In the genomic region with DNA sequence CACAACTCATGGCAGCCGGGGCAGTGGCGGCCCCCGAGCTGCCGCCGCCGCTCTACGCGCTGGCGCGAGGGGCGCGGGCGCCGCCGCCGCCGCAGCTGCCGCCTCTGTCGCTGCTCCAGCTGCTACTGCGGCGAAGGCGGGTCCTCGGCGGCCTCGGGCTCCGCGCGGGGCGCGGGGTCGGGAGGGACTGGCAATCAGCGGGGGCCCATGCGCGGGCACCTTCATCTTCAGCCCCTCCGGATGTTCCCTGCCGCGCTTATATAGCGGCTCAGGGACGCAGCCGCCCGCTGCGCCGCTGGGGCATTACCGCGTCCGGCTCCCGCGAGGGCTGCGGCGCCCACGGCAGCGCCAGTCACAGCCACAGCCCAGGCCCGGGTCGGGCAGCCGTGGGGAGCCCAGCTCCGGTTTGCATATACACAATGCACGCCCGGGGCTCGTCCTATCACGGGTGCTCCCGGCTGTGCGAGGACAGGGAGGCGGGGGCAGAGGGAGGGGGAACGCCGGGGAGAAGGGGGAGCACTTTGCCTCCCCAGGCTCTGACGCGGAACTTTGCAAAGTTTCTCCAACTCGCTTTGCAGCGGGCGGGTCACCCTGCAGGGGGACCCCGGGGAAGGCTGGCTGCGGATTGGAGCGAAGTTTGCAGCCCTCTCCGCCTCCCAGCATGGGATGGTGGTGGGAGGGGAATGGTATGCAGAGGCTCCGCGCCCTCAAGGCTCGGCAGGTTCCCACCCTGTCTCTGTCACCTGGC, we compare ENCODE assay signal across 8 cellular contexts. TPM values are rescaled to one million over a fixed set of nuclear protein-coding genes. Genes with fewer than 3 reads are reported as not detected.
DNase-seq lines count a peak whose midpoint lies in the region; ATAC-seq, FAIRE-seq and TF ChIP-seq lines count a peak whose summit lies in the region.

Gene VGLL3, minus strand, starts transcription at position 416 of the 748 bp plus-strand sequence. Its CDS starts 406 bp downstream, at position 10.

- RAD21 ChIA-PET in GM12878 (lab: Charles Lee; ENCODE audit: unreplicated experiment): no interaction called here

- peaks cover 25% of the 10 kb centered on the region for H3K27me3 Mint-ChIP-seq in activated CD8-positive, alpha-beta memory T cell treated with anti-CD3 and anti-CD28 coated beads, Interleukin-2, amount 10 ng/mL, durations not matched to agents 7 days and 5 days
- peaks cover 28% of the 10 kb centered on the region for H3K27me3 Mint-ChIP-seq in CD8-positive, alpha-beta T cell (ENCODE audit: low read depth)

- no peak within 1 kb of the TSS for H3K4me3 Mint-ChIP-seq in activated CD8-positive, alpha-beta memory T cell treated with anti-CD3 and anti-CD28 coated beads, Interleukin-2, amount 10 ng/mL, durations not matched to agents 7 days and 5 days
- no peak within 1 kb of the TSS for H3K4me3 Mint-ChIP-seq in CD8-positive, alpha-beta T cell

- no peak for FAIRE-seq in GM12878 (lab: Jason Lieb, UNC)

- peak within 1 kb of the TSS; percentile 17; the same call in 1 of the 2 replicates for H3K4me2 ChIP-seq in GM12878 (ENCODE audit: control insufficient read depth, insufficient read depth)

- H3K27me3 ChIP-seq in GM12878 (replicated peaks in 1 of 2; ENCODE audit: control insufficient read depth in 2 of 2, insufficient read depth in 2 of 2, low read length in 1 of 2) (peaks cover 2 to 6% of the 10 kb centered on the region in 2 experiments; a peak in 3 of 4 replicates), iPS-15b (ENCODE audit: control insufficient read depth, insufficient read depth, low read length) (peaks cover 22% of the 10 kb centered on the region), gastrocnemius medialis (peaks cover 16 to 30% (median 28%) of the 10 kb centered on the region in 3 donors)
- H3K27me3 ChIP-seq in CD8-positive, alpha-beta T cell (ENCODE audit: insufficient read depth, low read length): no peaks in the 10 kb centered on the region

- H3K9me3 Mint-ChIP-seq in activated CD8-positive, alpha-beta memory T cell treated with anti-CD3 and anti-CD28 coated beads, Interleukin-2, amount 10 ng/mL, durations not matched to agents 7 days and 5 days (ENCODE audit: low read depth): no peaks in the 10 kb centered on the region
- no peaks in the 10 kb centered on the region for H3K9me3 Mint-ChIP-seq in CD8-positive, alpha-beta T cell

- peak; percentile 57 for ATAC-seq in activated CD8-positive, alpha-beta memory T cell treated with anti-CD3 and anti-CD28 coated beads, Interleukin-2, amount 10 ng/mL, durations not matched to agents 7 days and 5 days
- ATAC-seq in GM12878: peak; percentile 25; the same call in 2 of the 3 replicates
- ATAC-seq in gastrocnemius medialis: peak; percentile 55 to 63
- ATAC-seq in CD8-positive, alpha-beta T cell: no peak
- no peak for ATAC-seq in GM21619 (IDR thresholded peaks at IDR 0.05; ENCODE audit: unreplicated experiment)

- peaks cover 1% of the 10 kb centered on the region for H3K4me1 Mint-ChIP-seq in activated CD8-positive, alpha-beta memory T cell treated with anti-CD3 and anti-CD28 coated beads, Interleukin-2, amount 10 ng/mL, durations not matched to agents 7 days and 5 days
- H3K4me1 Mint-ChIP-seq in CD8-positive, alpha-beta T cell (ENCODE audit: low read depth): peaks cover 3% of the 10 kb centered on the region

- H3K4me3 ChIP-seq in LNCaP clone FGC (ENCODE audit: low read depth, low read length): peak within 1 kb of the TSS; percentile 44
- H3K4me3 ChIP-seq in GM12878: no peak within 1 kb of the TSS
- H3K4me3 ChIP-seq in iPS-15b (ENCODE audit: low read depth, low read length): peak within 1 kb of the TSS; percentile 85
- peak within 1 kb of the TSS; percentile 49 to 69 (median 64) for H3K4me3 ChIP-seq in gastrocnemius medialis
- H3K4me3 ChIP-seq in CD8-positive, alpha-beta T cell (ENCODE audit: low read depth, low read length): no peak within 1 kb of the TSS

- DNase-seq in activated CD8-positive, alpha-beta memory T cell treated with anti-CD3 and anti-CD28 coated beads, Interleukin-2, amount 10 ng/mL, durations not matched to agents 7 days and 5 days: no peak
- DNase-seq in activated CD8-positive, alpha-beta memory T cell treated with anti-CD3 and anti-CD28 coated beads for 24 hours: no peak
- no peak for DNase-seq in LNCaP clone FGC (ENCODE audit: low read depth)
- DNase-seq in GM12878 (ENCODE audit: low read depth, low spot score): no peak
- peak; percentile 41 to 52 for DNase-seq in gastrocnemius medialis
- DNase-seq in CD8-positive, alpha-beta T cell: no peak

- TF ChIP-seq EP300 in GM12878 (IDR thresholded peaks at IDR 0.05; ENCODE audit: borderline replicate concordance in 1 of 2, control insufficient read depth in 1 of 2, low read depth in 2 of 2, low read length in 2 of 2): no peak

- H3K79me2 ChIP-seq in GM12878 (ENCODE audit: control insufficient read depth, insufficient read depth, low read length): no peaks in the 10 kb centered on the region

- TF ChIP-seq POLR2A in GM12878 (IDR thresholded peaks at IDR 0.05; ENCODE audit: low read depth, low read length) (no peak), gastrocnemius medialis (IDR thresholded peaks at IDR 0.05) (peak; percentile 29 to 62)

- 11% methylated on average over 32 of the region's 77 CpGs for WGBS in GM12878 (ENCODE audit: insufficient coverage, insufficient replicate concordance, low lambda C conversion rate, missing lambda C conversion rate)

- TF ChIP-seq CTCF in LNCaP clone FGC (IDR thresholded peaks at IDR 0.05; ENCODE audit: control insufficient read depth, extremely low read depth, insufficient read depth) (no peak), GM12878 (IDR thresholded peaks at IDR 0.05 in 2 of 3, conservative IDR thresholded peaks at IDR 0.05 in 1 of 3; ENCODE audit: control insufficient read depth in 2 of 3, extremely low read depth in 1 of 3, insufficient read depth in 1 of 3, low read depth in 3 of 3, low read length in 3 of 3) (no peak), gastrocnemius medialis (IDR thresholded peaks at IDR 0.05 in 4 of 5, conservative IDR thresholded peaks at IDR 0.05 in 1 of 5) (no peak)
- no peak for TF ChIP-seq CTCF in CD8-positive, alpha-beta T cell (IDR thresholded peaks at IDR 0.05)

- in situ Hi-C loops in GM12878 (cut with MboI): no loop called here
- in situ Hi-C loops in gastrocnemius medialis (cut with MboI; ENCODE audit: low sequenced_read_pairs in 4 of 4): loop anchor here in 1 of 4 donors (25.0 kb wide), 1 partner anchor 1071 kb away; the partner anchor contains the start of genes CGGBP1 and ZNF654

- no peak for TF ChIP-seq RAD21 in GM12878 (IDR thresholded peaks at IDR 0.05; ENCODE audit: insufficient read depth, low read depth, low read length)

- H3K4me1 ChIP-seq in GM12878 (ENCODE audit: control insufficient read depth, insufficient read depth, low read length) (no peaks in the 10 kb centered on the region), iPS-15b (ENCODE audit: control insufficient read depth, insufficient read depth, low read length) (peaks cover 2% of the 10 kb centered on the region), gastrocnemius medialis (peaks cover 0 to 4% of the 10 kb centered on the region in 2 donors)
- no peaks in the 10 kb centered on the region for H3K4me1 ChIP-seq in CD8-positive, alpha-beta T cell (ENCODE audit: insufficient read depth, low read length)

- H3K27ac Mint-ChIP-seq in activated CD8-positive, alpha-beta memory T cell treated with anti-CD3 and anti-CD28 coated beads, Interleukin-2, amount 10 ng/mL, durations not matched to agents 7 days and 5 days: no peak within 1 kb of the TSS
- no peak within 1 kb of the TSS for H3K27ac Mint-ChIP-seq in CD8-positive, alpha-beta T cell

- H2AFZ ChIP-seq in GM12878 (ENCODE audit: control insufficient read depth, low read depth, low read length): no peak within 1 kb of the TSS

- CTCF ChIA-PET in activated CD8-positive, alpha-beta memory T cell treated with anti-CD3 and anti-CD28 coated beads, Interleukin-2, amount 10 ng/mL, durations not matched to agents 7 days and 5 days (lab: Charles Lee): no interaction called here
- CTCF ChIA-PET in GM12878 (lab: Yijun Ruan, JAX): no interaction called here
- CTCF ChIA-PET in CD8-positive, alpha-beta T cell (lab: Charles Lee): no interaction called here

- SMC1A ChIA-PET in GM12878 (lab: Charles Lee; ENCODE audit: uncharacterized antibody, unreplicated experiment): interaction anchor here (1.2 kb wide), 1 partner anchor 24 kb away, joined by 3 read pairs; no protein-coding TSS in a partner anchor

- H3K36me3 ChIP-seq in GM12878 (ENCODE audit: control insufficient read depth in 2 of 2, insufficient read depth in 2 of 2, low read length in 1 of 2) (no peaks in the 10 kb centered on the region), iPS-15b (ENCODE audit: control insufficient read depth, insufficient read depth, low read length) (no peaks in the 10 kb centered on the region), gastrocnemius medialis (no peaks in the 10 kb centered on the region)
- H3K36me3 ChIP-seq in CD8-positive, alpha-beta T cell (ENCODE audit: insufficient read depth, low read length): no peaks in the 10 kb centered on the region

- H3K36me3 Mint-ChIP-seq in activated CD8-positive, alpha-beta memory T cell treated with anti-CD3 and anti-CD28 coated beads, Interleukin-2, amount 10 ng/mL, durations not matched to agents 7 days and 5 days: no peaks in the 10 kb centered on the region
- no peaks in the 10 kb centered on the region for H3K36me3 Mint-ChIP-seq in CD8-positive, alpha-beta T cell

- H3K27ac ChIP-seq in GM12878 (ENCODE audit: control insufficient read depth, insufficient read depth) (no peak within 1 kb of the TSS), gastrocnemius medialis (peak within 1 kb of the TSS; percentile 59 to 81 (median 70))
- no peak within 1 kb of the TSS for H3K27ac ChIP-seq in CD8-positive, alpha-beta T cell (ENCODE audit: low read depth, low read length)

- H3K9me3 ChIP-seq in GM12878 (replicated peaks; ENCODE audit: control insufficient read depth, insufficient read depth, low read length): no peaks in the 10 kb centered on the region
- no peaks in the 10 kb centered on the region for H3K9me3 ChIP-seq in iPS-15b (ENCODE audit: control insufficient read depth, insufficient read depth, low read length)
- no peaks in the 10 kb centered on the region for H3K9me3 ChIP-seq in gastrocnemius medialis
- no peaks in the 10 kb centered on the region for H3K9me3 ChIP-seq in CD8-positive, alpha-beta T cell (ENCODE audit: low read length)

- POLR2A ChIA-PET in GM12878 (lab: Charles Lee): no interaction called here
- POLR2A ChIA-PET in CD8-positive, alpha-beta T cell (lab: Charles Lee): no interaction called here

- BruUV-seq in GM12878 (replicated peaks; lab: Mats Ljungman, UMichigan): no TSS peak

- no peaks in the 10 kb centered on the region for H4K20me1 ChIP-seq in GM12878 (ENCODE audit: control insufficient read depth, insufficient read depth)

- H3K9ac ChIP-seq in GM12878 (ENCODE audit: control insufficient read depth, insufficient read depth, low read length) (no peak within 1 kb of the TSS), iPS-15b (ENCODE audit: low read depth, low read length) (no peak within 1 kb of the TSS)

- intact Hi-C loops in GM12878 (cut with micrococcal nuclease; ENCODE audit: unreplicated experiment) (no loop called here), gastrocnemius medialis (cut with DNase I; ENCODE audit: low total_unique reads) (no loop called here)
- intact Hi-C loops in CD8-positive, alpha-beta T cell (cut with DNase I, micrococcal nuclease): no loop called here

RNA-seq across cellular contexts. Expression of gene VGLL3, which starts in this region (rescaled TPM):
- not detected for total RNA-seq in activated CD8-positive, alpha-beta memory T cell treated with anti-CD3 and anti-CD28 coated beads, Interleukin-2, amount 10 ng/mL, durations not matched to agents 7 days and 5 days
- not detected in 2 replicates for total RNA-seq in GM12878 (2013; cell fraction: nucleolus; rRNA removed)
- total RNA-seq in GM12878 (2014; rRNA removed): not detected in 2 replicates
- not detected in 2 replicates for total RNA-seq in GM12878 (2014; rRNA removed; fragmentation: Illumina TruSeq; extraction: Trizol)
- total RNA-seq in GM12878 (2021): 0.03 and 0.05 TPM in 2 replicates
- polyA plus RNA-seq in GM12878 (2011; ENCODE audit: low read depth): not detected
- polyA plus RNA-seq in GM12878 (2011; rRNA removed): not detected in 2 replicates
- not detected in 2 replicates for polyA plus RNA-seq in GM12878 (2011; cell fraction: cytosol; rRNA removed)
- not detected in 2 replicates for polyA plus RNA-seq in GM12878 (2011; cell fraction: nucleus; rRNA removed)
- polyA plus RNA-seq in GM12878 (2012): not detected in 2 replicates
- not detected in 2 replicates for polyA plus RNA-seq in GM12878 (2014; fragmentation: Illumina TruSeq; extraction: Trizol)
- not detected for polyA plus RNA-seq in GM12878 (2014; fragmentation: Nextera tagmentation; extraction: Ambion mirVana)
- not detected in 2 replicates for polyA plus RNA-seq in GM12878 (2014; rRNA removed)
- not detected for polyA plus RNA-seq in GM12878 (2016; fragmentation: Nextera tagmentation; extraction: Ambion mirVana)
- polyA minus RNA-seq in GM12878 (2011; rRNA and poly(A)+ RNA removed): not detected in 2 replicates
- 0.21 TPM in 1 of 2 replicates, not detected in the other for polyA minus RNA-seq in GM12878 (2011; cell fraction: cytosol; rRNA and poly(A)+ RNA removed)
- polyA minus RNA-seq in GM12878 (2011; cell fraction: nucleus; rRNA and poly(A)+ RNA removed): under 0.01 and 0.10 TPM in 2 replicates
- total RNA-seq in gastrocnemius medialis: 1 to 10 TPM; 3.5 to 9.5 (median 5.6) TPM
- not detected for total RNA-seq in CD8-positive, alpha-beta T cell

Comparison
In these comparisons a context has a peak if more than half of its experiments do, and no peak if none do; other contexts are left out.
1. RNA of gene VGLL3 (total RNA-seq): 3.5 to 9.5 TPM in gastrocnemius medialis; not detected in activated CD8-positive, alpha-beta memory T cell treated with anti-CD3 and anti-CD28 coated beads, Interleukin-2, amount 10 ng/mL, durations not matched to agents 7 days and 5 days, 0.03 to 0.05 TPM in GM12878 and not detected in CD8-positive, alpha-beta T cell; every median in the first group is over 4 times any median in the second.
2. Peak in ATAC-seq in activated CD8-positive, alpha-beta memory T cell treated with anti-CD3 and anti-CD28 coated beads, Interleukin-2, amount 10 ng/mL, durations not matched to agents 7 days and 5 days; RNA of the gene not detected or under 1 TPM.
3. Peak in ATAC-seq and H3K4me2 ChIP-seq in GM12878; RNA of the gene not detected or under 1 TPM.
4. ATAC-seq: peak in gastrocnemius medialis (2 of 2); none in CD8-positive, alpha-beta T cell (single experiment) and GM21619 (single experiment).
5. DNase-seq: peak in gastrocnemius medialis (2 of 2); none in activated CD8-positive, alpha-beta memory T cell treated with anti-CD3 and anti-CD28 coated beads, Interleukin-2, amount 10 ng/mL, durations not matched to agents 7 days and 5 days (single experiment), activated CD8-positive, alpha-beta memory T cell treated with anti-CD3 and anti-CD28 coated beads for 24 hours (single experiment), LNCaP clone FGC (single experiment), GM12878 (single experiment) and CD8-positive, alpha-beta T cell (0 of 7).
6. H3K4me3 ChIP-seq: peak in LNCaP clone FGC (single experiment), iPS-15b (single experiment) and gastrocnemius medialis (4 of 4); none in GM12878 (single experiment) and CD8-positive, alpha-beta T cell (single experiment).
7. H3K27ac ChIP-seq: peak in gastrocnemius medialis (4 of 4); none in GM12878 (single experiment) and CD8-positive, alpha-beta T cell (single experiment).